In genomic region chr11:65794570-65795510, GRCh38 we compare ENCODE assay signal across 1 cellular context.
TF ChIP-seq lines count a peak whose summit lies in the region.

No MANE protein-coding gene starts in this region.

TF ChIP-seq in HepG2, 621 proteins besides CTCF, POLR2A, EP300 and RAD21 (continued from another document):
- TF ChIP-seq TRAFD1 (CRISPR knock-in tag; IDR thresholded peaks at IDR 0.05; ENCODE audit: borderline replicate concordance) (no peak), BATF2 (CRISPR knock-in tag; IDR thresholded peaks at IDR 0.05) (no peak), DBP (CRISPR knock-in tag; IDR thresholded peaks at IDR 0.05; ENCODE audit: not compliant biosample characterization) (no peak), ZNF225 (CRISPR knock-in tag; IDR thresholded peaks at IDR 0.05) (no peak), RELA (CRISPR knock-in tag; IDR thresholded peaks at IDR 0.05) (no peak), ZBED4 (CRISPR knock-in tag; IDR thresholded peaks at IDR 0.05; ENCODE audit: borderline replicate concordance) (no peak), NONO (IDR thresholded peaks at IDR 0.05) (no peak), NONO (CRISPR knock-in tag; conservative IDR thresholded peaks at IDR 0.05) (no peak), ZNF230 (CRISPR knock-in tag; IDR thresholded peaks at IDR 0.05) (0 out of 2 replicates have a peak, but pooled peaks have one; percentile 37), SOX6 (IDR thresholded peaks at IDR 0.05) (no peak), SOX6 (CRISPR knock-in tag; IDR thresholded peaks at IDR 0.05) (no peak), ZNF180 (CRISPR knock-in tag; IDR thresholded peaks at IDR 0.05; ENCODE audit: borderline replicate concordance, low read depth) (no peak), ZFX (CRISPR knock-in tag; IDR thresholded peaks at IDR 0.05; ENCODE audit: low read depth) (peak; percentile 51), KLF6 (CRISPR knock-in tag; IDR thresholded peaks at IDR 0.05) (no peak), ZBTB7A (CRISPR knock-in tag; IDR thresholded peaks at IDR 0.05) (no peak), KDM4B (CRISPR knock-in tag; IDR thresholded peaks at IDR 0.05) (no peak), CSRNP2 (CRISPR knock-in tag; conservative IDR thresholded peaks at IDR 0.05; ENCODE audit: low read depth) (no peak), CEBPB (IDR thresholded peaks at IDR 0.05; ENCODE audit: borderline replicate concordance, low read depth, low read length) (no peak), UBTF (CRISPR knock-in tag; IDR thresholded peaks at IDR 0.05) (peak; percentile 53; the same call in 1 of the 2 replicates), ZNF468 (CRISPR knock-in tag; IDR thresholded peaks at IDR 0.05) (no peak), NFATC3 (CRISPR knock-in tag; IDR thresholded peaks at IDR 0.05) (no peak), MIXL1 (CRISPR knock-in tag; IDR thresholded peaks at IDR 0.05) (no peak), MBD4 (IDR thresholded peaks at IDR 0.05; ENCODE audit: borderline replicate concordance, low read length) (no peak), BRF2 (CRISPR knock-in tag; IDR thresholded peaks at IDR 0.05) (no peak), ZNF652 (CRISPR knock-in tag; IDR thresholded peaks at IDR 0.05; ENCODE audit: borderline replicate concordance, low read depth) (no peak), FLYWCH1 (CRISPR knock-in tag; IDR thresholded peaks at IDR 0.05) (no peak), EHMT2 (IDR thresholded peaks at IDR 0.05; ENCODE audit: borderline replicate concordance, low read depth, low read length) (no peak), ZNF282 (IDR thresholded peaks at IDR 0.05; ENCODE audit: partially characterized antibody) (no peak), SOX5 (CRISPR knock-in tag; IDR thresholded peaks at IDR 0.05; ENCODE audit: borderline replicate concordance) (no peak), WIZ (CRISPR knock-in tag; IDR thresholded peaks at IDR 0.05) (no peak), HDAC1 (CRISPR knock-in tag; IDR thresholded peaks at IDR 0.05) (no peak), ZUFSP (CRISPR knock-in tag; IDR thresholded peaks at IDR 0.05; ENCODE audit: borderline replicate concordance) (no peak), ELF4 (CRISPR knock-in tag; IDR thresholded peaks at IDR 0.05; ENCODE audit: borderline replicate concordance) (no peak), STAT6 (CRISPR knock-in tag; IDR thresholded peaks at IDR 0.05; ENCODE audit: borderline replicate concordance) (no peak)
